2 cellular contexts compared by ENCODE assay signal in genomic region chr19:50432221-50432626, GRCh38.
TF ChIP-seq lines count a peak whose summit lies in the region.

No MANE protein-coding gene starts in this region.

TF ChIP-seq in HEK293, 187 proteins besides CTCF, POLR2A, EP300 and RAD21 (continued from another document):
- no peak for TF ChIP-seq TCF7L2 (IDR thresholded peaks at IDR 0.05; ENCODE audit: borderline replicate concordance, low read depth, low read length)
- no peak for TF ChIP-seq ZSCAN23 (tag by site-specific recombination; IDR thresholded peaks at IDR 0.05)
- peak; percentile 49; the same call in 1 of the 2 replicates for TF ChIP-seq KLF16 (tag by site-specific recombination; IDR thresholded peaks at IDR 0.05)
- TF ChIP-seq ZNF76 (tag by site-specific recombination; IDR thresholded peaks at IDR 0.05; ENCODE audit: borderline replicate concordance, low read depth), result no peak
- TF ChIP-seq ZNF585B (tag by site-specific recombination; IDR thresholded peaks at IDR 0.05), result no peak
- no peak for TF ChIP-seq ZNF473 (tag by site-specific recombination; IDR thresholded peaks at IDR 0.05)
- TF ChIP-seq ZNF146 (tag by site-specific recombination; IDR thresholded peaks at IDR 0.05), result no peak

TF ChIP-seq in liver, 16 proteins besides CTCF, POLR2A, EP300 and RAD21 (continued from another document):
- no peak for TF ChIP-seq REST (IDR thresholded peaks at IDR 0.05)
- no peak for TF ChIP-seq NR2F2 (IDR thresholded peaks at IDR 0.05)
- TF ChIP-seq HNF4A (conservative IDR thresholded peaks at IDR 0.05), result no peak
- TF ChIP-seq MAX (IDR thresholded peaks at IDR 0.05), result no peak
- no peak for TF ChIP-seq FOXA1 (IDR thresholded peaks at IDR 0.05)
